Comparison of ENCODE assay signal across 8 cellular contexts in the genomic region with DNA sequence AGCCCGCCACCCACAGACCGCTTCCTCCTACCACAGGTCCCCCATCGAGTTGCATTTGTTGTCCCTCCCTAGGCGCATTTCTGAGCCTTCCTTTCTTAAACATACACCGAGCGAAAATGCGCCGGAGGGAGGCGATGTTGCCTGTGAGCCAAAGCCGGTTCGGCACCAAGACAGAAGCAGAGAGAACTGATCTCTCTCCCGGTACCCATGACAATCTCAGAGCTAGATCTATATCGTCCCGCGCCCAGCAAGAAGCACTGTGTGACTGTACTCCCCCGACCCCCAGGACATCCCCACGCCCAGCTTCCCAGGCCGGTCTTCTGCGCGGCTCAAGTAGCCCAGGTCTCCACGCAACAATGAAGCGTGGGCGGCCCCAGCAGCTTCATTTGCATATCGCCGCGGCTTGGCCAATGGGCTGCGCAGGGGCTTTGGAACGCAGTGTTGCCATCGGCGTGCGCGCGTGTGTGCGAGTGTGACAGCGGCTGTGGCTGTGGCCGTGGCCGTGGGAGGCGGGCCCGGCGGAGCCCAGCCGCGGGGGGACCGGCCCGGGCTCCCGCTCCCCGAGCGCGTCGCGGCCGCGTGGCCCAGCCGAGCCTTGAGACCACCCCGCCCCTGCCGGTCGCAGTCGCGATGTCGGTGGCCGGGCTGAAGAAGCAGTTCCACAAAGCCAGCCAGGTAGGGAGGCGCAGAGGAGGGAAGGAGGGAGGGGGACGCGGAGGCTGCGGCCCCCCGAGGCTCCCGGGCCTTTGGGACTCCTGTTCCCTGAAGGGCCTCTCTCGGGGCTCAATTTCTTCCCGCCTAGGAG.
DNase-seq lines count a peak whose midpoint lies in the region; ATAC-seq and TF ChIP-seq lines count a peak whose summit lies in the region.

A gene with protein sequence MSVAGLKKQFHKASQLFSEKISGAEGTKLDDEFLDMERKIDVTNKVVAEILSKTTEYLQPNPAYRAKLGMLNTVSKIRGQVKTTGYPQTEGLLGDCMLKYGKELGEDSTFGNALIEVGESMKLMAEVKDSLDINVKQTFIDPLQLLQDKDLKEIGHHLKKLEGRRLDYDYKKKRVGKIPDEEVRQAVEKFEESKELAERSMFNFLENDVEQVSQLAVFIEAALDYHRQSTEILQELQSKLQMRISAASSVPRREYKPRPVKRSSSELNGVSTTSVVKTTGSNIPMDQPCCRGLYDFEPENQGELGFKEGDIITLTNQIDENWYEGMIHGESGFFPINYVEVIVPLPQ (plus strand): TSS at position 438 of the 805 bp plus-strand sequence. CDS start 193 bp downstream, at position 631.

- DNase-seq in NCI-H1417 (lab: John Stamatoyannopoulos, UW) (peak; percentile 78 to 86 (median 83)), epithelial cell of esophagus (ENCODE audit: low read depth) (peak; percentile 90), memory B cell (ENCODE audit: low spot score in 2 of 2) (no peak)
- peak; percentile 25 for DNase-seq in activated CD8-positive, alpha-beta memory T cell treated with anti-CD3 and anti-CD28 coated beads, Interleukin-2, amount 50 U/mL, for 4 hours
- DNase-seq in stimulated activated CD4-positive, alpha-beta T cell treated with anti-CD3 and anti-CD28 coated beads, TNF-alpha, amount 100 ng/mL, for 48 hours (ENCODE audit: low read depth in 3 of 3), result peak in 2 of 3 donors; percentile 43 to 53

- no peaks in the 10 kb centered on the region for H3K36me3 Mint-ChIP-seq in memory B cell

- TF ChIP-seq CTCF in epithelial cell of esophagus (IDR thresholded peaks at IDR 0.05; ENCODE audit: insufficient read depth, low read depth, low read length, missing control alignments), result peak; percentile 61

- ATAC-seq in GM18502 (IDR thresholded peaks at IDR 0.05; ENCODE audit: poor library complexity, unreplicated experiment), result peak; percentile 78
- no peak for ATAC-seq in memory B cell (ENCODE audit: low read depth)
- no peak for ATAC-seq in GM18873 (IDR thresholded peaks at IDR 0.05; ENCODE audit: low FRiP score, unreplicated experiment)
- no peak for ATAC-seq in GM21737 (IDR thresholded peaks at IDR 0.05; ENCODE audit: unreplicated experiment)

- H3K4me1 Mint-ChIP-seq in memory B cell, result peaks cover 6% of the 10 kb centered on the region

- no peak within 1 kb of the TSS for H3K27ac Mint-ChIP-seq in memory B cell

- H3K9me3 Mint-ChIP-seq in memory B cell, result peaks cover 1% of the 10 kb centered on the region

- H3K27me3 Mint-ChIP-seq in memory B cell, result peaks cover 12% of the 10 kb centered on the region

- H3K4me3 ChIP-seq in epithelial cell of esophagus (ENCODE audit: low read length), result peak within 1 kb of the TSS; percentile 56

- peak within 1 kb of the TSS; percentile 53 for H3K4me3 Mint-ChIP-seq in memory B cell

Comparison
In these comparisons a context has a peak if more than half of its experiments do, and no peak if none do; other contexts are left out.
1. DNase-seq: peak in NCI-H1417 (3 of 3), activated CD8-positive, alpha-beta memory T cell treated with anti-CD3 and anti-CD28 coated beads, Interleukin-2, amount 50 U/mL, for 4 hours (single experiment), epithelial cell of esophagus (single experiment) and stimulated activated CD4-positive, alpha-beta T cell treated with anti-CD3 and anti-CD28 coated beads, TNF-alpha, amount 100 ng/mL, for 48 hours (2 of 3); none in memory B cell (0 of 2).